Comparison of ENCODE assay signal across 1 cellular context in genomic region chr3:138317687-138318086, GRCh38.
TF ChIP-seq lines count a peak whose summit lies in the region.

No MANE protein-coding gene starts in this region.

TF ChIP-seq in HepG2, 621 proteins besides CTCF, POLR2A, EP300 and RAD21:
- TF ChIP-seq CEBPZ (IDR thresholded peaks at IDR 0.05; ENCODE audit: low read length) (no peak), KDM5A (IDR thresholded peaks at IDR 0.05; ENCODE audit: borderline replicate concordance, low read length) (no peak), NBN (conservative IDR thresholded peaks at IDR 0.05) (no peak), SALL1 (CRISPR knock-in tag; IDR thresholded peaks at IDR 0.05) (no peak), SIX1 (CRISPR knock-in tag; IDR thresholded peaks at IDR 0.05; ENCODE audit: borderline replicate concordance) (no peak), ZBTB42 (CRISPR knock-in tag; IDR thresholded peaks at IDR 0.05) (no peak)
- TF ChIP-seq, protein P1, sequence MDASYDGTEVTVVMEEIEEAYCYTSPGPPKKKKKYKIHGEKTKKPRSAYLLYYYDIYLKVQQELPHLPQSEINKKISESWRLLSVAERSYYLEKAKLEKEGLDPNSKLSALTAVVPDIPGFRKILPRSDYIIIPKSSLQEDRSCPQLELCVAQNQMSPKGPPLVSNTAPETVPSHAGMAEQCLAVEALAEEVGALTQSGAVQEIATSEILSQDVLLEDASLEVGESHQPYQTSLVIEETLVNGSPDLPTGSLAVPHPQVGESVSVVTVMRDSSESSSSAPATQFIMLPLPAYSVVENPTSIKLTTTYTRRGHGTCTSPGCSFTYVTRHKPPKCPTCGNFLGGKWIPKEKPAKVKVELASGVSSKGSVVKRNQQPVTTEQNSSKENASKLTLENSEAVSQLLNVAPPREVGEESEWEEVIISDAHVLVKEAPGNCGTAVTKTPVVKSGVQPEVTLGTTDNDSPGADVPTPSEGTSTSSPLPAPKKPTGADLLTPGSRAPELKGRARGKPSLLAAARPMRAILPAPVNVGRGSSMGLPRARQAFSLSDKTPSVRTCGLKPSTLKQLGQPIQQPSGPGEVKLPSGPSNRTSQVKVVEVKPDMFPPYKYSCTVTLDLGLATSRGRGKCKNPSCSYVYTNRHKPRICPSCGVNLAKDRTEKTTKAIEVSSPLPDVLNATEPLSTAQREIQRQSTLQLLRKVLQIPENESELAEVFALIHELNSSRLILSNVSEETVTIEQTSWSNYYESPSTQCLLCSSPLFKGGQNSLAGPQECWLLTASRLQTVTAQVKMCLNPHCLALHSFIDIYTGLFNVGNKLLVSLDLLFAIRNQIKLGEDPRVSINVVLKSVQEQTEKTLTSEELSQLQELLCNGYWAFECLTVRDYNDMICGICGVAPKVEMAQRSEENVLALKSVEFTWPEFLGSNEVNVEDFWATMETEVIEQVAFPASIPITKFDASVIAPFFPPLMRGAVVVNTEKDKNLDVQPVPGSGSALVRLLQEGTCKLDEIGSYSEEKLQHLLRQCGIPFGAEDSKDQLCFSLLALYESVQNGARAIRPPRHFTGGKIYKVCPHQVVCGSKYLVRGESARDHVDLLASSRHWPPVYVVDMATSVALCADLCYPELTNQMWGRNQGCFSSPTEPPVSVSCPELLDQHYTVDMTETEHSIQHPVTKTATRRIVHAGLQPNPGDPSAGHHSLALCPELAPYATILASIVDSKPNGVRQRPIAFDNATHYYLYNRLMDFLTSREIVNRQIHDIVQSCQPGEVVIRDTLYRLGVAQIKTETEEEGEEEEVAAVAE (CRISPR knock-in tag; IDR thresholded peaks at IDR 0.05; ENCODE audit: borderline replicate concordance) = no peak
- TF ChIP-seq, protein P2, sequence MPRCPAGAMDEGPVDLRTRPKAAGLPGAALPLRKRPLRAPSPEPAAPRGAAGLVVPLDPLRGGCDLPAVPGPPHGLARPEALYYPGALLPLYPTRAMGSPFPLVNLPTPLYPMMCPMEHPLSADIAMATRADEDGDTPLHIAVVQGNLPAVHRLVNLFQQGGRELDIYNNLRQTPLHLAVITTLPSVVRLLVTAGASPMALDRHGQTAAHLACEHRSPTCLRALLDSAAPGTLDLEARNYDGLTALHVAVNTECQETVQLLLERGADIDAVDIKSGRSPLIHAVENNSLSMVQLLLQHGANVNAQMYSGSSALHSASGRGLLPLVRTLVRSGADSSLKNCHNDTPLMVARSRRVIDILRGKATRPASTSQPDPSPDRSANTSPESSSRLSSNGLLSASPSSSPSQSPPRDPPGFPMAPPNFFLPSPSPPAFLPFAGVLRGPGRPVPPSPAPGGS (CRISPR knock-in tag; IDR thresholded peaks at IDR 0.05) = no peak
- TF ChIP-seq, protein P3, sequence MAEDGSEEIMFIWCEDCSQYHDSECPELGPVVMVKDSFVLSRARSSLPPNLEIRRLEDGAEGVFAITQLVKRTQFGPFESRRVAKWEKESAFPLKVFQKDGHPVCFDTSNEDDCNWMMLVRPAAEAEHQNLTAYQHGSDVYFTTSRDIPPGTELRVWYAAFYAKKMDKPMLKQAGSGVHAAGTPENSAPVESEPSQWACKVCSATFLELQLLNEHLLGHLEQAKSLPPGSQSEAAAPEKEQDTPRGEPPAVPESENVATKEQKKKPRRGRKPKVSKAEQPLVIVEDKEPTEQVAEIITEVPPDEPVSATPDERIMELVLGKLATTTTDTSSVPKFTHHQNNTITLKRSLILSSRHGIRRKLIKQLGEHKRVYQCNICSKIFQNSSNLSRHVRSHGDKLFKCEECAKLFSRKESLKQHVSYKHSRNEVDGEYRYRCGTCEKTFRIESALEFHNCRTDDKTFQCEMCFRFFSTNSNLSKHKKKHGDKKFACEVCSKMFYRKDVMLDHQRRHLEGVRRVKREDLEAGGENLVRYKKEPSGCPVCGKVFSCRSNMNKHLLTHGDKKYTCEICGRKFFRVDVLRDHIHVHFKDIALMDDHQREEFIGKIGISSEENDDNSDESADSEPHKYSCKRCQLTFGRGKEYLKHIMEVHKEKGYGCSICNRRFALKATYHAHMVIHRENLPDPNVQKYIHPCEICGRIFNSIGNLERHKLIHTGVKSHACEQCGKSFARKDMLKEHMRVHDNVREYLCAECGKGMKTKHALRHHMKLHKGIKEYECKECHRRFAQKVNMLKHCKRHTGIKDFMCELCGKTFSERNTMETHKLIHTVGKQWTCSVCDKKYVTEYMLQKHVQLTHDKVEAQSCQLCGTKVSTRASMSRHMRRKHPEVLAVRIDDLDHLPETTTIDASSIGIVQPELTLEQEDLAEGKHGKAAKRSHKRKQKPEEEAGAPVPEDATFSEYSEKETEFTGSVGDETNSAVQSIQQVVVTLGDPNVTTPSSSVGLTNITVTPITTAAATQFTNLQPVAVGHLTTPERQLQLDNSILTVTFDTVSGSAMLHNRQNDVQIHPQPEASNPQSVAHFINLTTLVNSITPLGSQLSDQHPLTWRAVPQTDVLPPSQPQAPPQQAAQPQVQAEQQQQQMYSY (CRISPR knock-in tag; IDR thresholded peaks at IDR 0.05) = no peak
